1 cellular context compared by ENCODE assay signal in the genomic region with DNA sequence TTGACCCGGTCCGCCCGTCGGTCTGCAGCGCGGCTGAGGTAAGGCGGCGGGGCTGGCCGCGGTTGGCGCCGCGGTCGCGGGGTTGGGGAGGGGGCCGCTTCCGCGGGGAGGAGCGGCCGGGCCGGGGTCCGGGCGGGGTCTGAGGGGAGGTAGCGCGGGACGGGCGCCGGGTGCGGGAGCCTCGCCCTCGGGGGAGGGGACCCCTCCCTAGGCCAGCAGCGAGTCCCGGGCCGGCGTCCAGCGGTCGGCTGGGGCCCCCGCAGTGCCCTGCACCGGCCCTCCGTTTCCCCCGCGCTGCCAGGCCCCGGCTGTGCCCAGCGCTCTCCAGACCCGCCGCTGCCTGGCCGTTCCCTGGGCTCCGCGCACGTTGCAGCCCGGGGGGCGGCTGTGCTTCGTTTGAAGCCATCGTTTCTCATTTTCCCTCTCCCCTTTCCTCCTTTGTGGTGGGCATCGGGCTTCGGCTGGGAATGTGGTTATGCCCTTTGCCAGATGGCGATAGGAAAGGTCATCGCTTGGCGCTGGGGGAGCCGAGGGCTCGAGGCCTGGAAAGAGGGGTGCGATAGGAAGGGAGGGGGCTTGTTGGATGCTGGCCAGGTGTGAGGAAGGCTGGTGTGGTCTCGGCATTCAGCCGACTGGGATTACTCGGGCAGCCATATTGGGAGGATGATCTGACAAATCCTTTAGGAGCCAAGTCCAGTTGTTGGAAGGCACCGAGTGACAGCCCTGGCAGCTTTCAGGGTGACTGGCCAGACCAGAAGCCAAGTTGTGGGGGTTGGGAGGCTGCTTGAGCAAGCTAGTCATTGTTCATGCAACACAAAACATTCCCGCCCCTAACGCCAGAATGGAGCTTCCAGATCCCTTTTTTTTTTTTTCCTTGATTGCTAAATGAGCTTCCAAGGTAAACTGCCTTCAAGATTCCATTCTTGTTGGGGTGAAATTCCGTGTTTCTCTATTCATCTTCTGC.
TF ChIP-seq lines count a peak whose summit lies in the region.

No MANE protein-coding gene starts in this region.

TF ChIP-seq in K562, 482 proteins besides CTCF, POLR2A, EP300 and RAD21 (continued from another document and continues in another):
- TF ChIP-seq, protein P1, sequence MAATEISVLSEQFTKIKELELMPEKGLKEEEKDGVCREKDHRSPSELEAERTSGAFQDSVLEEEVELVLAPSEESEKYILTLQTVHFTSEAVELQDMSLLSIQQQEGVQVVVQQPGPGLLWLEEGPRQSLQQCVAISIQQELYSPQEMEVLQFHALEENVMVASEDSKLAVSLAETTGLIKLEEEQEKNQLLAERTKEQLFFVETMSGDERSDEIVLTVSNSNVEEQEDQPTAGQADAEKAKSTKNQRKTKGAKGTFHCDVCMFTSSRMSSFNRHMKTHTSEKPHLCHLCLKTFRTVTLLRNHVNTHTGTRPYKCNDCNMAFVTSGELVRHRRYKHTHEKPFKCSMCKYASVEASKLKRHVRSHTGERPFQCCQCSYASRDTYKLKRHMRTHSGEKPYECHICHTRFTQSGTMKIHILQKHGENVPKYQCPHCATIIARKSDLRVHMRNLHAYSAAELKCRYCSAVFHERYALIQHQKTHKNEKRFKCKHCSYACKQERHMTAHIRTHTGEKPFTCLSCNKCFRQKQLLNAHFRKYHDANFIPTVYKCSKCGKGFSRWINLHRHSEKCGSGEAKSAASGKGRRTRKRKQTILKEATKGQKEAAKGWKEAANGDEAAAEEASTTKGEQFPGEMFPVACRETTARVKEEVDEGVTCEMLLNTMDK (IDR thresholded peaks at IDR 0.05; ENCODE audit: borderline replicate concordance, insufficient read depth, low read depth, low read length, poor library complexity, severe bottlenecking): no peak
- TF ChIP-seq ZBED1 (IDR thresholded peaks at IDR 0.05) (no peak), SMARCC2 (IDR thresholded peaks at IDR 0.05; ENCODE audit: low read depth) (no peak), SREBF1 (IDR thresholded peaks at IDR 0.05; ENCODE audit: borderline replicate concordance, low read depth, low read length) (no peak), SP1 (CRISPR knock-in tag; IDR thresholded peaks at IDR 0.05) (no peak), ZEB2 (IDR thresholded peaks at IDR 0.05) (no peak), SMARCB1 (IDR thresholded peaks at IDR 0.05; ENCODE audit: insufficient read length, low read depth) (no peak), ZNF695 (CRISPR knock-in tag; IDR thresholded peaks at IDR 0.05) (no peak), ZBTB7A (IDR thresholded peaks at IDR 0.05; ENCODE audit: borderline replicate concordance, control insufficient read depth, low read depth, low read length) (no peak; the same call in 1 of the 2 replicates), MAFK (IDR thresholded peaks at IDR 0.05; ENCODE audit: low read length) (no peak), SIX5 (IDR thresholded peaks at IDR 0.05; ENCODE audit: borderline replicate concordance in 1 of 2, insufficient read depth in 1 of 2, low read depth in 1 of 2, low read length in 2 of 2) (no peak), TGIF2 (CRISPR knock-in tag; IDR thresholded peaks at IDR 0.05) (no peak), FUS (optimal IDR thresholded peaks at IDR 0.05; ENCODE audit: low read depth, low read length) (no peak), ZNF24 (IDR thresholded peaks at IDR 0.05) (no peak), MTA1 (IDR thresholded peaks at IDR 0.05; ENCODE audit: borderline replicate concordance) (no peak), KDM5B (IDR thresholded peaks at IDR 0.05; ENCODE audit: insufficient replicate concordance, low read depth, low read length) (peak; percentile 11), KHSRP (IDR thresholded peaks at IDR 0.05) (no peak), HNRNPLL (IDR thresholded peaks at IDR 0.05; ENCODE audit: low read depth, low read length, poor library complexity, severe bottlenecking) (no peak), KAT8 (IDR thresholded peaks at IDR 0.05; ENCODE audit: low read depth) (no peak), BRF1 (IDR thresholded peaks at IDR 0.05; ENCODE audit: borderline replicate concordance, extremely low read depth, insufficient read length) (no peak), NR1H2 (CRISPR knock-in tag; IDR thresholded peaks at IDR 0.05) (no peak), SMAD2 (IDR thresholded peaks at IDR 0.05; ENCODE audit: low read depth, low read length) (no peak), CREBBP (IDR thresholded peaks at IDR 0.05; ENCODE audit: low read depth, low read length) (no peak), ZNF707 (CRISPR knock-in tag; conservative IDR thresholded peaks at IDR 0.05) (no peak), CBFA2T2 (conservative IDR thresholded peaks at IDR 0.05) (no peak), EZH2 (IDR thresholded peaks at IDR 0.05; ENCODE audit: borderline replicate concordance, low read depth, low read length) (no peak), SIN3B (IDR thresholded peaks at IDR 0.05; ENCODE audit: low read depth) (no peak), BDP1 (IDR thresholded peaks at IDR 0.05; ENCODE audit: insufficient read depth, insufficient read length) (no peak), KAT7 (CRISPR knock-in tag; IDR thresholded peaks at IDR 0.05; ENCODE audit: borderline replicate concordance) (no peak), MED1 (CRISPR knock-in tag; IDR thresholded peaks at IDR 0.05; ENCODE audit: borderline replicate concordance) (no peak)
- TF ChIP-seq, protein P2, sequence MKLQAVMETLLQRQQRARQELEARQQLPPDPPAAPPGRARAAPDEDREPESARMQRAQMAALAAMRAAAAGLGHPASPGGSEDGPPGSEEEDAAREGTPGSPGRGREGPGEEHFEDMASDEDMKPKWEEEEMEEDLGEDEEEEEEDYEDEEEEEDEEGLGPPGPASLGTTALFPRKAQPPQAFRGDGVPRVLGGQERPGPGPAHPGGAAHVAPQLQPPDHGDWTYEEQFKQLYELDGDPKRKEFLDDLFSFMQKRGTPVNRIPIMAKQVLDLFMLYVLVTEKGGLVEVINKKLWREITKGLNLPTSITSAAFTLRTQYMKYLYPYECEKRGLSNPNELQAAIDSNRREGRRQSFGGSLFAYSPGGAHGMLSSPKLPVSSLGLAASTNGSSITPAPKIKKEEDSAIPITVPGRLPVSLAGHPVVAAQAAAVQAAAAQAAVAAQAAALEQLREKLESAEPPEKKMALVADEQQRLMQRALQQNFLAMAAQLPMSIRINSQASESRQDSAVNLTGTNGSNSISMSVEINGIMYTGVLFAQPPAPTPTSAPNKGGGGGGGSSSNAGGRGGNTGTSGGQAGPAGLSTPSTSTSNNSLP (IDR thresholded peaks at IDR 0.05; ENCODE audit: borderline replicate concordance, low read depth, low read length): no peak
- TF ChIP-seq, protein P3, sequence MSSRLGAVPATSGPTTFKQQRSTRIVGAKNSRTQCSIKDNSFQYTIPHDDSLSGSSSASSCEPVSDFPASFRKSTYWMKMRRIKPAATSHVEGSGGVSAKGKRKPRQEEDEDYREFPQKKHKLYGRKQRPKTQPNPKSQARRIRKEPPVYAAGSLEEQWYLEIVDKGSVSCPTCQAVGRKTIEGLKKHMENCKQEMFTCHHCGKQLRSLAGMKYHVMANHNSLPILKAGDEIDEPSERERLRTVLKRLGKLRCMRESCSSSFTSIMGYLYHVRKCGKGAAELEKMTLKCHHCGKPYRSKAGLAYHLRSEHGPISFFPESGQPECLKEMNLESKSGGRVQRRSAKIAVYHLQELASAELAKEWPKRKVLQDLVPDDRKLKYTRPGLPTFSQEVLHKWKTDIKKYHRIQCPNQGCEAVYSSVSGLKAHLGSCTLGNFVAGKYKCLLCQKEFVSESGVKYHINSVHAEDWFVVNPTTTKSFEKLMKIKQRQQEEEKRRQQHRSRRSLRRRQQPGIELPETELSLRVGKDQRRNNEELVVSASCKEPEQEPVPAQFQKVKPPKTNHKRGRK (tag; IDR thresholded peaks at IDR 0.05): no peak
- TF ChIP-seq, protein P4, sequence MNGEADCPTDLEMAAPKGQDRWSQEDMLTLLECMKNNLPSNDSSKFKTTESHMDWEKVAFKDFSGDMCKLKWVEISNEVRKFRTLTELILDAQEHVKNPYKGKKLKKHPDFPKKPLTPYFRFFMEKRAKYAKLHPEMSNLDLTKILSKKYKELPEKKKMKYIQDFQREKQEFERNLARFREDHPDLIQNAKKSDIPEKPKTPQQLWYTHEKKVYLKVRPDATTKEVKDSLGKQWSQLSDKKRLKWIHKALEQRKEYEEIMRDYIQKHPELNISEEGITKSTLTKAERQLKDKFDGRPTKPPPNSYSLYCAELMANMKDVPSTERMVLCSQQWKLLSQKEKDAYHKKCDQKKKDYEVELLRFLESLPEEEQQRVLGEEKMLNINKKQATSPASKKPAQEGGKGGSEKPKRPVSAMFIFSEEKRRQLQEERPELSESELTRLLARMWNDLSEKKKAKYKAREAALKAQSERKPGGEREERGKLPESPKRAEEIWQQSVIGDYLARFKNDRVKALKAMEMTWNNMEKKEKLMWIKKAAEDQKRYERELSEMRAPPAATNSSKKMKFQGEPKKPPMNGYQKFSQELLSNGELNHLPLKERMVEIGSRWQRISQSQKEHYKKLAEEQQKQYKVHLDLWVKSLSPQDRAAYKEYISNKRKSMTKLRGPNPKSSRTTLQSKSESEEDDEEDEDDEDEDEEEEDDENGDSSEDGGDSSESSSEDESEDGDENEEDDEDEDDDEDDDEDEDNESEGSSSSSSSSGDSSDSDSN (IDR thresholded peaks at IDR 0.05; ENCODE audit: borderline replicate concordance in 1 of 2, low read depth in 2 of 2, low read length in 2 of 2): no peak
- TF ChIP-seq, protein P5, sequence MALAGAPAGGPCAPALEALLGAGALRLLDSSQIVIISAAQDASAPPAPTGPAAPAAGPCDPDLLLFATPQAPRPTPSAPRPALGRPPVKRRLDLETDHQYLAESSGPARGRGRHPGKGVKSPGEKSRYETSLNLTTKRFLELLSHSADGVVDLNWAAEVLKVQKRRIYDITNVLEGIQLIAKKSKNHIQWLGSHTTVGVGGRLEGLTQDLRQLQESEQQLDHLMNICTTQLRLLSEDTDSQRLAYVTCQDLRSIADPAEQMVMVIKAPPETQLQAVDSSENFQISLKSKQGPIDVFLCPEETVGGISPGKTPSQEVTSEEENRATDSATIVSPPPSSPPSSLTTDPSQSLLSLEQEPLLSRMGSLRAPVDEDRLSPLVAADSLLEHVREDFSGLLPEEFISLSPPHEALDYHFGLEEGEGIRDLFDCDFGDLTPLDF (CRISPR knock-in tag; IDR thresholded peaks at IDR 0.05): no peak
- TF ChIP-seq, protein P6, sequence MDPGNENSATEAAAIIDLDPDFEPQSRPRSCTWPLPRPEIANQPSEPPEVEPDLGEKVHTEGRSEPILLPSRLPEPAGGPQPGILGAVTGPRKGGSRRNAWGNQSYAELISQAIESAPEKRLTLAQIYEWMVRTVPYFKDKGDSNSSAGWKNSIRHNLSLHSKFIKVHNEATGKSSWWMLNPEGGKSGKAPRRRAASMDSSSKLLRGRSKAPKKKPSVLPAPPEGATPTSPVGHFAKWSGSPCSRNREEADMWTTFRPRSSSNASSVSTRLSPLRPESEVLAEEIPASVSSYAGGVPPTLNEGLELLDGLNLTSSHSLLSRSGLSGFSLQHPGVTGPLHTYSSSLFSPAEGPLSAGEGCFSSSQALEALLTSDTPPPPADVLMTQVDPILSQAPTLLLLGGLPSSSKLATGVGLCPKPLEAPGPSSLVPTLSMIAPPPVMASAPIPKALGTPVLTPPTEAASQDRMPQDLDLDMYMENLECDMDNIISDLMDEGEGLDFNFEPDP (CRISPR knock-in tag; IDR thresholded peaks at IDR 0.05): no peak
- TF ChIP-seq, protein P7, sequence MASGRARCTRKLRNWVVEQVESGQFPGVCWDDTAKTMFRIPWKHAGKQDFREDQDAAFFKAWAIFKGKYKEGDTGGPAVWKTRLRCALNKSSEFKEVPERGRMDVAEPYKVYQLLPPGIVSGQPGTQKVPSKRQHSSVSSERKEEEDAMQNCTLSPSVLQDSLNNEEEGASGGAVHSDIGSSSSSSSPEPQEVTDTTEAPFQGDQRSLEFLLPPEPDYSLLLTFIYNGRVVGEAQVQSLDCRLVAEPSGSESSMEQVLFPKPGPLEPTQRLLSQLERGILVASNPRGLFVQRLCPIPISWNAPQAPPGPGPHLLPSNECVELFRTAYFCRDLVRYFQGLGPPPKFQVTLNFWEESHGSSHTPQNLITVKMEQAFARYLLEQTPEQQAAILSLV (tag; IDR thresholded peaks at IDR 0.05): no peak
- TF ChIP-seq, protein P8, sequence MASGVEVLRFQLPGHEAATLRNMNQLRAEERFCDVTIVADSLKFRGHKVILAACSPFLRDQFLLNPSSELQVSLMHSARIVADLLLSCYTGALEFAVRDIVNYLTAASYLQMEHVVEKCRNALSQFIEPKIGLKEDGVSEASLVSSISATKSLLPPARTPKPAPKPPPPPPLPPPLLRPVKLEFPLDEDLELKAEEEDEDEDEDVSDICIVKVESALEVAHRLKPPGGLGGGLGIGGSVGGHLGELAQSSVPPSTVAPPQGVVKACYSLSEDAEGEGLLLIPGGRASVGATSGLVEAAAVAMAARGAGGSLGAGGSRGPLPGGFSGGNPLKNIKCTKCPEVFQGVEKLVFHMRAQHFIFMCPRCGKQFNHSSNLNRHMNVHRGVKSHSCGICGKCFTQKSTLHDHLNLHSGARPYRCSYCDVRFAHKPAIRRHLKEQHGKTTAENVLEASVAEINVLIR (CRISPR knock-in tag; IDR thresholded peaks at IDR 0.05): no peak
- TF ChIP-seq, protein P9, sequence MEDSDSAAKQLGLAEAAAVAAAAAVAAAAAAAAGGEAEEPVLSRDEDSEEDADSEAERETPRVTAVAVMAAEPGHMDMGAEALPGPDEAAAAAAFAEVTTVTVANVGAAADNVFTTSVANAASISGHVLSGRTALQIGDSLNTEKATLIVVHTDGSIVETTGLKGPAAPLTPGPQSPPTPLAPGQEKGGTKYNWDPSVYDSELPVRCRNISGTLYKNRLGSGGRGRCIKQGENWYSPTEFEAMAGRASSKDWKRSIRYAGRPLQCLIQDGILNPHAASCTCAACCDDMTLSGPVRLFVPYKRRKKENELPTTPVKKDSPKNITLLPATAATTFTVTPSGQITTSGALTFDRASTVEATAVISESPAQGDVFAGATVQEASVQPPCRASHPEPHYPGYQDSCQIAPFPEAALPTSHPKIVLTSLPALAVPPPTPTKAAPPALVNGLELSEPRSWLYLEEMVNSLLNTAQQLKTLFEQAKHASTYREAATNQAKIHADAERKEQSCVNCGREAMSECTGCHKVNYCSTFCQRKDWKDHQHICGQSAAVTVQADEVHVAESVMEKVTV (CRISPR knock-in tag; IDR thresholded peaks at IDR 0.05): no peak
- TF ChIP-seq, protein P10, sequence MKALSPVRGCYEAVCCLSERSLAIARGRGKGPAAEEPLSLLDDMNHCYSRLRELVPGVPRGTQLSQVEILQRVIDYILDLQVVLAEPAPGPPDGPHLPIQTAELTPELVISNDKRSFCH (CRISPR knock-in tag; IDR thresholded peaks at IDR 0.05): no peak
- TF ChIP-seq, protein P10 (tag; IDR thresholded peaks at IDR 0.05): peak; percentile 36; the same call in 1 of the 2 replicates
- TF ChIP-seq, protein P11, sequence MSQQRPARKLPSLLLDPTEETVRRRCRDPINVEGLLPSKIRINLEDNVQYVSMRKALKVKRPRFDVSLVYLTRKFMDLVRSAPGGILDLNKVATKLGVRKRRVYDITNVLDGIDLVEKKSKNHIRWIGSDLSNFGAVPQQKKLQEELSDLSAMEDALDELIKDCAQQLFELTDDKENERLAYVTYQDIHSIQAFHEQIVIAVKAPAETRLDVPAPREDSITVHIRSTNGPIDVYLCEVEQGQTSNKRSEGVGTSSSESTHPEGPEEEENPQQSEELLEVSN (IDR thresholded peaks at IDR 0.05; ENCODE audit: borderline replicate concordance in 1 of 2, extremely low read depth in 1 of 2, insufficient read depth in 1 of 2, insufficient read length in 1 of 2, low read depth in 1 of 2, low read length in 1 of 2, poor library complexity in 1 of 2, severe bottlenecking in 1 of 2): peak in 1 of 2 experiments; percentile 28
- TF ChIP-seq, protein P12, sequence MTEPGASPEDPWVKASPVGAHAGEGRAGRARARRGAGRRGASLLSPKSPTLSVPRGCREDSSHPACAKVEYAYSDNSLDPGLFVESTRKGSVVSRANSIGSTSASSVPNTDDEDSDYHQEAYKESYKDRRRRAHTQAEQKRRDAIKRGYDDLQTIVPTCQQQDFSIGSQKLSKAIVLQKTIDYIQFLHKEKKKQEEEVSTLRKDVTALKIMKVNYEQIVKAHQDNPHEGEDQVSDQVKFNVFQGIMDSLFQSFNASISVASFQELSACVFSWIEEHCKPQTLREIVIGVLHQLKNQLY (CRISPR knock-in tag; conservative IDR thresholded peaks at IDR 0.05): no peak
